In the genomic region with DNA sequence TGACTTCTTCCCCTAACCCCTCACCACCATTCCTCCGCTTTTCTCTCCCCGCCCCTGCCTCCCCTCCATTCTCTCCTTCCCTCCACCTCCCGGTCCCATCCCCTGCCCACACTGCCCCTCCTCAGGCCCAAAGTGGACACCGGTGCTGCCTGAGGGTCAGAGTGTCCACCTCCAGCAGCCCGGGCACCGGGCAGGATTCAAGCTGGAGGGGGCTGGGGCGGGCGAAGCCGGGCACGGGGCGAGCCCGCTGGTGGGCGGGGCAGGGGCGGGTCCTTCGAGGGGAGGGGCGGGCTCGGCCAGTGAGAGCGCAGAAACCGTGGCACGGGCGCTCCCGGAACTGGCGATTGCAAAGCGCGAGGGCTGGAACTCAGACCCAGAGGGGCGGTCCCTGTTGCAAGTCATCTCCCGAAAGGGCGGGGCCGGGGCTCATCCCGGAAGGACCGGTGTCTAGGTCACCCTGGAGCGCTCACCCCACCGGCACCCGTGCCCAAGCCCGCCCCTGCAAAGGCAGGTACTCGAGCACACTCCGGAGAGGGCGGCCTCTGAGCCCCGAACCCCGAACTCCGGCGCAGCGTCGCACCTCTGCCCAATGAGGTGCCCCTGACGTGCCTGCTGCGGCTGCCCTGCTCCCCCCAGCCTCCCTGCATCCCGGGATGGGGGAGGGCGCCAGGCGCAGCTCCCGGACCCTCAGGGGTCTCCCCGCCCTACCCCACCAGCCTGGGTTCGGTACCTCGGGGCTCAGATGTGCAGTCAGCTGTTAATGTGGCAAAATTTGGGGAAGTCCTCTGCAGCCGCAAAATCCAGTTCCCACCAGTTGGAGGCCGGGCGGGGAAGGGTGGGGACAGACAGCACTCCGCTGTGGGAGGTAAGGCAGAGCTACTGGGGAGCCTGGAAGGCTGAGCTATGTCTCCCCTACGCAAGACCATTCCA, we compare ENCODE assay signal across 1 cellular context.
TF ChIP-seq lines count a peak whose summit lies in the region.

No MANE protein-coding gene starts in this region.

TF ChIP-seq in HEK293, 187 proteins besides CTCF, POLR2A, EP300 and RAD21 (continued from another document and continues in another):
- no peak for TF ChIP-seq ZFP37 (tag by site-specific recombination; IDR thresholded peaks at IDR 0.05)
- TF ChIP-seq ZNF521 (tag by site-specific recombination; IDR thresholded peaks at IDR 0.05) = no peak
- no peak for TF ChIP-seq ZNF133 (tag by site-specific recombination; IDR thresholded peaks at IDR 0.05)
- no peak for TF ChIP-seq ZNF768 (tag by site-specific recombination; IDR thresholded peaks at IDR 0.05)
- TF ChIP-seq KLF9 (tag by site-specific recombination; IDR thresholded peaks at IDR 0.05; ENCODE audit: low read depth) = peak; percentile 70
- peak; percentile 78 for TF ChIP-seq GLIS2 (tag by site-specific recombination; IDR thresholded peaks at IDR 0.05)
- no peak for TF ChIP-seq ZNF777 (tag by site-specific recombination; IDR thresholded peaks at IDR 0.05; ENCODE audit: borderline replicate concordance)
- no peak for TF ChIP-seq ZNF776 (tag by site-specific recombination; IDR thresholded peaks at IDR 0.05; ENCODE audit: borderline replicate concordance)
- TF ChIP-seq ZNF549 (tag by site-specific recombination; IDR thresholded peaks at IDR 0.05) = no peak
- TF ChIP-seq ZNF560 (tag by site-specific recombination; IDR thresholded peaks at IDR 0.05; ENCODE audit: borderline replicate concordance) = no peak
- TF ChIP-seq ZNF518A (tag by site-specific recombination; conservative IDR thresholded peaks at IDR 0.05; ENCODE audit: low read depth) = no peak
- no peak for TF ChIP-seq EGR2 (tag by site-specific recombination; IDR thresholded peaks at IDR 0.05; ENCODE audit: low read depth)
- TF ChIP-seq, protein P1, sequence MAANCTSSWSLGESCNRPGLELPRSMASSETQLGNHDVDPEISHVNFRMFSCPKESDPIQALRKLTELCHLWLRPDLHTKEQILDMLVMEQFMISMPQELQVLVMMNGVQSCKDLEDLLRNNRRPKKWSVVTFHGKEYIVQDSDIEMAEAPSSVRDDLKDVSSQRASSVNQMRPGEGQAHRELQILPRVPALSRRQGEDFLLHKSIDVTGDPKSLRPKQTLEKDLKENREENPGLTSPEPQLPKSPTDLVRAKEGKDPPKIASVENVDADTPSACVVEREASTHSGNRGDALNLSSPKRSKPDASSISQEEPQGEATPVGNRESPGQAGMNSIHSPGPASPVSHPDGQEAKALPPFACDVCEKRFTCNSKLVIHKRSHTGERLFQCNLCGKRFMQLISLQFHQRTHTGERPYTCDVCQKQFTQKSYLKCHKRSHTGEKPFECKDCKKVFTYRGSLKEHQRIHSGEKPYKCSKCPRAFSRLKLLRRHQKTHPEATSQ (tag by site-specific recombination; IDR thresholded peaks at IDR 0.05) = no peak
- TF ChIP-seq, protein P2, sequence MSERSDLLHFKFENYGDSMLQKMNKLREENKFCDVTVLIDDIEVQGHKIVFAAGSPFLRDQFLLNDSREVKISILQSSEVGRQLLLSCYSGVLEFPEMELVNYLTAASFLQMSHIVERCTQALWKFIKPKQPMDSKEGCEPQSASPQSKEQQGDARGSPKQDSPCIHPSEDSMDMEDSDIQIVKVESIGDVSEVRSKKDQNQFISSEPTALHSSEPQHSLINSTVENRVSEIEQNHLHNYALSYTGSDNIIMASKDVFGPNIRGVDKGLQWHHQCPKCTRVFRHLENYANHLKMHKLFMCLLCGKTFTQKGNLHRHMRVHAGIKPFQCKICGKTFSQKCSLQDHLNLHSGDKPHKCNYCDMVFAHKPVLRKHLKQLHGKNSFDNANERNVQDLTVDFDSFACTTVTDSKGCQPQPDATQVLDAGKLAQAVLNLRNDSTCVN (tag by site-specific recombination; optimal IDR thresholded peaks at IDR 0.05) = peak; percentile 48
- TF ChIP-seq ATF2 (tag by site-specific recombination; IDR thresholded peaks at IDR 0.05; ENCODE audit: low read depth) = no peak
- TF ChIP-seq ZNF19 (tag by site-specific recombination; IDR thresholded peaks at IDR 0.05; ENCODE audit: low read depth) = no peak
- no peak for TF ChIP-seq ZBTB1 (tag by site-specific recombination; IDR thresholded peaks at IDR 0.05)
- no peak for TF ChIP-seq WT1 (tag by site-specific recombination; IDR thresholded peaks at IDR 0.05)
- TF ChIP-seq ZNF2 (tag by site-specific recombination; IDR thresholded peaks at IDR 0.05) = no peak
- TF ChIP-seq, protein P3, sequence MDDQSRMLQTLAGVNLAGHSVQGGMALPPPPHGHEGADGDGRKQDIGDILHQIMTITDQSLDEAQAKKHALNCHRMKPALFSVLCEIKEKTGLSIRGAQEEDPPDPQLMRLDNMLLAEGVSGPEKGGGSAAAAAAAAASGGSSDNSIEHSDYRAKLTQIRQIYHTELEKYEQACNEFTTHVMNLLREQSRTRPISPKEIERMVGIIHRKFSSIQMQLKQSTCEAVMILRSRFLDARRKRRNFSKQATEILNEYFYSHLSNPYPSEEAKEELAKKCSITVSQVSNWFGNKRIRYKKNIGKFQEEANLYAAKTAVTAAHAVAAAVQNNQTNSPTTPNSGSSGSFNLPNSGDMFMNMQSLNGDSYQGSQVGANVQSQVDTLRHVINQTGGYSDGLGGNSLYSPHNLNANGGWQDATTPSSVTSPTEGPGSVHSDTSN (CRISPR knock-in tag; IDR thresholded peaks at IDR 0.05) = peak; percentile 16; the same call in 1 of the 2 replicates
- TF ChIP-seq ZNF660 (tag by site-specific recombination; IDR thresholded peaks at IDR 0.05) = no peak
- TF ChIP-seq ZNF701 (tag by site-specific recombination; IDR thresholded peaks at IDR 0.05) = no peak
- no peak for TF ChIP-seq PRDM10 (tag by site-specific recombination; IDR thresholded peaks at IDR 0.05)
- no peak for TF ChIP-seq REPIN1 (tag by site-specific recombination; IDR thresholded peaks at IDR 0.05; ENCODE audit: low read depth)
- no peak for TF ChIP-seq ZBTB21 (tag by site-specific recombination; IDR thresholded peaks at IDR 0.05)
- no peak for TF ChIP-seq ZNF747 (tag by site-specific recombination; IDR thresholded peaks at IDR 0.05)
- TF ChIP-seq, protein P4, sequence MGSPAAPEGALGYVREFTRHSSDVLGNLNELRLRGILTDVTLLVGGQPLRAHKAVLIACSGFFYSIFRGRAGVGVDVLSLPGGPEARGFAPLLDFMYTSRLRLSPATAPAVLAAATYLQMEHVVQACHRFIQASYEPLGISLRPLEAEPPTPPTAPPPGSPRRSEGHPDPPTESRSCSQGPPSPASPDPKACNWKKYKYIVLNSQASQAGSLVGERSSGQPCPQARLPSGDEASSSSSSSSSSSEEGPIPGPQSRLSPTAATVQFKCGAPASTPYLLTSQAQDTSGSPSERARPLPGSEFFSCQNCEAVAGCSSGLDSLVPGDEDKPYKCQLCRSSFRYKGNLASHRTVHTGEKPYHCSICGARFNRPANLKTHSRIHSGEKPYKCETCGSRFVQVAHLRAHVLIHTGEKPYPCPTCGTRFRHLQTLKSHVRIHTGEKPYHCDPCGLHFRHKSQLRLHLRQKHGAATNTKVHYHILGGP (tag by site-specific recombination; IDR thresholded peaks at IDR 0.05) = no peak
- TF ChIP-seq ZNF140 (tag by site-specific recombination; IDR thresholded peaks at IDR 0.05) = no peak
- TF ChIP-seq ZNF76 (tag by site-specific recombination; IDR thresholded peaks at IDR 0.05; ENCODE audit: borderline replicate concordance, low read depth) = no peak
- TF ChIP-seq ZNF830 (tag by site-specific recombination; IDR thresholded peaks at IDR 0.05; ENCODE audit: low read depth) = no peak
- TF ChIP-seq ZNF138 (tag by site-specific recombination; IDR thresholded peaks at IDR 0.05; ENCODE audit: borderline replicate concordance) = no peak
- 0 out of 2 replicates have a peak, but pooled peaks have one; percentile 32 for TF ChIP-seq ZXDB (tag by site-specific recombination; IDR thresholded peaks at IDR 0.05)
- peak; percentile 62 for TF ChIP-seq ZNF341 (tag by site-specific recombination; IDR thresholded peaks at IDR 0.05; ENCODE audit: low read depth)
- TF ChIP-seq GFI1B (tag by site-specific recombination; IDR thresholded peaks at IDR 0.05) = no peak
- TF ChIP-seq ZNF366 (tag by site-specific recombination; conservative IDR thresholded peaks at IDR 0.05) = peak; percentile 40; the same call in 1 of the 2 replicates
- no peak for TF ChIP-seq ZNF174 (tag by site-specific recombination; IDR thresholded peaks at IDR 0.05)
- no peak; the same call in 1 of the 2 replicates for TF ChIP-seq ZFHX2 (tag by site-specific recombination; conservative IDR thresholded peaks at IDR 0.05)
- no peak for TF ChIP-seq ZNF211 (tag by site-specific recombination; IDR thresholded peaks at IDR 0.05; ENCODE audit: low read depth)
- no peak for TF ChIP-seq ZNF621 (tag by site-specific recombination; IDR thresholded peaks at IDR 0.05)
- no peak for TF ChIP-seq ZNF16 (tag by site-specific recombination; IDR thresholded peaks at IDR 0.05; ENCODE audit: low read depth)
- no peak for TF ChIP-seq ZNF704 (tag by site-specific recombination; IDR thresholded peaks at IDR 0.05)
- no peak for TF ChIP-seq ZNF561 (tag by site-specific recombination; IDR thresholded peaks at IDR 0.05; ENCODE audit: borderline replicate concordance)
- TF ChIP-seq ZNF157 (tag by site-specific recombination; IDR thresholded peaks at IDR 0.05) = no peak
- no peak for TF ChIP-seq OSR2 (tag by site-specific recombination; IDR thresholded peaks at IDR 0.05)
- no peak for TF ChIP-seq ZNF433 (tag by site-specific recombination; IDR thresholded peaks at IDR 0.05; ENCODE audit: low read depth)
- peak; percentile 39; the same call in 1 of the 2 replicates for TF ChIP-seq KLF1 (tag by site-specific recombination; IDR thresholded peaks at IDR 0.05)
